Comparison of ENCODE assay signal across 35 cellular contexts in the genomic region with DNA sequence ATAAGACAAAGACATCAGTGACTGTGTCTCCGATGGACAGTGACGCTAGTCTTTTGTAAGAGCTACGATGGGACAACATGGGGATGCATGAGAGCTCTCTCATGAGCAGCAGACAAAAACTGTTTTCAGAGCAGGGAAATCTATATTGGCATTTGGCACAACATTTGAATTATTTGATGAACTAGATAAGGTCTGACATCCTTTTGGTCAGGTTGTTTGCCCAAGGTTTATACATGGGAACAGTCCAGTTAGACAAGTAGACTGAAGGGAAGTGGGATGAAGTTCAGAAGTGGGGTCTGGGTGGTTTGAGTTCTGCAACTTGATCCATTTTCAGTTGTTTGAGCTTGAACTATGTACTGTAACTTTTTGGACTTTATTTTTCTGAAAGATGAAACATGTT. TPM values are rescaled to one million over a fixed set of nuclear protein-coding genes. Genes with fewer than 3 reads are reported as not detected.
"Had no signal": no experiment of that assay in that cellular context is flagged by ENCODE, and none has a peak within 500 bp of the region (broad histone marks: within the 10 kb centered on the region; RNA-seq: fewer than 3 reads in every experiment).

No MANE protein-coding gene starts in this region.

- H3K27me3 ChIP-seq: ovary, right atrium auricular region, right lobe of liver, tibial nerve, uterus had no signal

- H3K4me1 ChIP-seq: left ventricle myocardium inferior, right atrium auricular region, tibial nerve, uterus had no signal

- H3K9me3 ChIP-seq: right lobe of liver had no signal

- DNase-seq: hypothalamus; immature natural killer cell; kidney; left ventricle myocardium inferior; mesendoderm; mucosa of descending colon; naive thymus-derived CD4-positive, alpha-beta T cell; ovary; right lobe of liver; stimulated activated CD4-positive, alpha-beta T cell treated with anti-CD3 and anti-CD28 coated beads, Interleukin-1b, Interleukin-23, amount 100 ng/mL, for 48 hours; stimulated activated CD4-positive, alpha-beta T cell treated with anti-CD3 and anti-CD28 coated beads, Interleukin-2, amount 100 ng/mL, for 48 hours; stimulated activated CD4-positive, alpha-beta T cell treated with anti-CD3 and anti-CD28 coated beads, Interleukin-4, amount 100 ng/mL, for 4 hours; stimulated activated CD8-positive, alpha-beta memory T cell treated with anti-CD3 and anti-CD28 coated beads, Interleukin-4, amount 100 ng/mL, for 48 hours; stimulated activated naive CD4-positive, alpha-beta T cell treated with Interleukin-2 at 50 U/mL for 16 hours; stimulated activated naive CD8-positive, alpha-beta T cell treated with anti-CD3 and anti-CD28 coated beads, Interleukin-15, amount 100 ng/mL, for 72 hours; substantia nigra; uterus had no signal

- H3K27me3 Mint-ChIP-seq: naive thymus-derived CD4-positive, alpha-beta T cell; natural killer cell treated with Interleukin-12 subunit alpha and Interleukin-12 subunit beta and Interleukin-15 and Interleukin-18, amount 100 ng/mL, for 72 hours; progenitor cell of endocrine pancreas; stimulated activated memory B cell treated with anti-CD40 and anti-IgM and Interleukin-4, amounts not matched to agents 10 μg/mL and 1 μg/mL and 100 μg/mL, for 72 hours; stimulated activated naive CD8-positive, alpha-beta T cell treated with anti-CD3 and anti-CD28 coated beads, Interleukin-15, amount 100 ng/mL, for 72 hours had no signal

- H3K4me2 ChIP-seq: smooth muscle cell had no signal

- FAIRE-seq: islet of Langerhans, kidney had no signal

- H3K4me1 Mint-ChIP-seq: mesothelial cell of epicardium had no signal

- ATAC-seq: mucosa of descending colon; naive thymus-derived CD4-positive, alpha-beta T cell; natural killer cell treated with Interleukin-12 subunit alpha and Interleukin-12 subunit beta and Interleukin-15 and Interleukin-18, amount 100 ng/mL, for 72 hours; stimulated activated memory B cell treated with anti-CD40 and anti-IgM and Interleukin-4, amounts not matched to agents 10 μg/mL and 1 μg/mL and 100 μg/mL, for 72 hours; stimulated activated naive CD8-positive, alpha-beta T cell treated with anti-CD3 and anti-CD28 coated beads, Interleukin-15, amount 100 ng/mL, for 72 hours had no signal

- H3K36me3 ChIP-seq: left ventricle myocardium inferior, ovary, right atrium auricular region, right lobe of liver, uterus had no signal

- H3K4me3 Mint-ChIP-seq: immature natural killer cell; mesothelial cell of epicardium; natural killer cell treated with Interleukin-12 subunit alpha and Interleukin-12 subunit beta and Interleukin-15 and Interleukin-18, amount 100 ng/mL, for 72 hours; stimulated activated memory B cell treated with anti-CD40 and anti-IgM and Interleukin-4, amounts not matched to agents 10 μg/mL and 1 μg/mL and 100 μg/mL, for 72 hours; stimulated activated naive CD8-positive, alpha-beta T cell treated with anti-CD3 and anti-CD28 coated beads, Interleukin-15, amount 100 ng/mL, for 72 hours; type B pancreatic cell had no signal

- H3K27ac ChIP-seq: left ventricle myocardium inferior, ovary, right atrium auricular region, tibial nerve, uterus had no signal

- H3K4me3 ChIP-seq: left ventricle myocardium inferior, lung, mucosa of descending colon, ovary, right atrium auricular region, right lobe of liver, smooth muscle cell, tibial nerve, uterus had no signal

- H3K9me3 Mint-ChIP-seq: natural killer cell treated with Interleukin-12 subunit alpha and Interleukin-12 subunit beta and Interleukin-15 and Interleukin-18, amount 100 ng/mL, for 72 hours had no signal

RNA-seq across cellular contexts. Expression of gene HMX2, which starts 57.1 kb away (rescaled TPM):
- total RNA-seq: left ventricle myocardium inferior; lower leg skin; lung; mesothelial cell of epicardium; myocyte; naive thymus-derived CD4-positive, alpha-beta T cell; natural killer cell treated with Interleukin-12 subunit alpha and Interleukin-12 subunit beta and Interleukin-15 and Interleukin-18, amount 100 ng/mL, for 72 hours; omental fat pad; ovary; progenitor cell of endocrine pancreas; pulmonary artery endothelial cell; renal cortical epithelial cell; right atrium auricular region; right lobe of liver; skeletal muscle tissue; smooth muscle cell; temporal lobe; tibial nerve; ureter; uterus had no signal
